Comparison of ENCODE assay signal across 8 cellular contexts in the genomic region with DNA sequence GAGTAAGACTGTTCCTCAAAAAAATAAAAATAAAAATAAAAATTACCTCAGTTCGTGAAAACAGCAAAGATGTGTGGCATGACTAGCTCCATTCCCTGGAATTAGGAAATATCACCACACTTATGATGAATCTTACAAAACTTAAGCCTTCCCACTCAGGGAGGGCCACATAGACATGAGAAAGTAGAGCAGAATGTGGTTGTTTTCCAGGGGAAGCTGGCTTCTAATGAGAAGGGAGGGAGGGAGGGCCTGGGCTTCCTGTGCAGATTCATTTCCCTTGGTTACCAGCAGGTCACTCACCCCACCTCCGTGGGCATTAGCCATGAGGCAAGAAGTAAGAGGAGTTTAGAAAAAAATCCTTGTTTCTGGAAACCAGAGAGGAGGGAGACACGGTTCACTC.
A peak's percentile ranks its signal among the peaks of the same experiment; 100 is the strongest.
DNase-seq lines count a peak whose midpoint lies in the region; ATAC-seq and TF ChIP-seq lines count a peak whose summit lies in the region.

No MANE protein-coding gene starts in this region.

- POLR2A ChIA-PET in CD8-positive, alpha-beta T cell (lab: Charles Lee) = no interaction called here

- ATAC-seq in body of pancreas (peak; percentile 49), HG03196 (IDR thresholded peaks at IDR 0.05; ENCODE audit: unreplicated experiment) (no peak), HG03175 (IDR thresholded peaks at IDR 0.05; ENCODE audit: unreplicated experiment) (no peak)
- no peak for ATAC-seq in CD8-positive, alpha-beta T cell

- no peak overlapping the region for H3K27ac ChIP-seq in body of pancreas
- no peak overlapping the region for H3K27ac ChIP-seq in CD8-positive, alpha-beta T cell (ENCODE audit: low read depth, low read length)

- no peaks in the 10 kb centered on the region for H3K36me3 ChIP-seq in body of pancreas (replicated peaks in 1 of 2; ENCODE audit: insufficient read depth in 1 of 2, low read depth in 2 of 2)
- no peaks in the 10 kb centered on the region for H3K36me3 ChIP-seq in CD8-positive, alpha-beta T cell (ENCODE audit: insufficient read depth, low read length)

- H3K4me3 ChIP-seq in body of pancreas (no peak overlapping the region), lower leg skin (ENCODE audit: low read depth, poor library complexity, severe bottlenecking) (no peak overlapping the region)
- H3K4me3 ChIP-seq in CD8-positive, alpha-beta T cell (ENCODE audit: low read depth, low read length) = no peak overlapping the region

- no peak overlapping the region for H3K4me3 Mint-ChIP-seq in CD8-positive, alpha-beta T cell

- no peaks in the 10 kb centered on the region for H3K4me1 ChIP-seq in body of pancreas
- H3K4me1 ChIP-seq in CD8-positive, alpha-beta T cell (ENCODE audit: insufficient read depth, low read length) = no peaks in the 10 kb centered on the region

- no peaks in the 10 kb centered on the region for H3K9me3 ChIP-seq in body of pancreas
- no peaks in the 10 kb centered on the region for H3K9me3 ChIP-seq in CD8-positive, alpha-beta T cell (ENCODE audit: low read length)

- CTCF ChIA-PET in CD8-positive, alpha-beta T cell (lab: Charles Lee) = interaction anchor here (0.7 to 17.8 kb wide), 4 partner anchors 48 to 433 kb away, joined by 3 to 361 read pairs (median 124); no protein-coding TSS in a partner anchor

- TF ChIP-seq CTCF in body of pancreas (IDR thresholded peaks at IDR 0.05) (no peak), lower leg skin (IDR thresholded peaks at IDR 0.05) (no peak)
- no peak for TF ChIP-seq CTCF in CD8-positive, alpha-beta T cell (IDR thresholded peaks at IDR 0.05)

- H3K36me3 Mint-ChIP-seq in CD8-positive, alpha-beta T cell = no peaks in the 10 kb centered on the region

- no peaks in the 10 kb centered on the region for H3K27me3 ChIP-seq in body of pancreas
- H3K27me3 ChIP-seq in CD8-positive, alpha-beta T cell (ENCODE audit: insufficient read depth, low read length) = no peaks in the 10 kb centered on the region

- no peaks in the 10 kb centered on the region for H3K27me3 Mint-ChIP-seq in CD8-positive, alpha-beta T cell (ENCODE audit: low read depth)

- peaks cover 5% of the 10 kb centered on the region for H3K4me1 Mint-ChIP-seq in CD8-positive, alpha-beta T cell (ENCODE audit: low read depth)

- TF ChIP-seq POLR2A in body of pancreas (IDR thresholded peaks at IDR 0.05) (no peak), lower leg skin (IDR thresholded peaks at IDR 0.05) (no peak)

- DNase-seq in AG08396 (ENCODE audit: low spot score) (peak; percentile 77), LHCN-M2 (ENCODE audit: low read depth) (peak; percentile 97), body of pancreas (peak in 2 of 4 donors; percentile 25 to 65), lower leg skin (ENCODE audit: low spot score in 2 of 2) (peak; percentile 47 to 89), C1 segment of cervical spinal cord (lab: John Stamatoyannopoulos, UW) (no peak)
- no peak for DNase-seq in CD8-positive, alpha-beta T cell

- no peaks in the 10 kb centered on the region for H3K9me3 Mint-ChIP-seq in CD8-positive, alpha-beta T cell

- H3K27ac Mint-ChIP-seq in CD8-positive, alpha-beta T cell = no peak overlapping the region

- 32 to 37% methylated on average over 3 of the region's 3 CpGs for WGBS in body of pancreas, 2 donors
- 37% methylated on average over 3 of the region's 3 CpGs for WGBS in lower leg skin, 2 donors

- intact Hi-C loops in body of pancreas (cut with DNase I) = no loop called here
- intact Hi-C loops in lower leg skin (cut with DNase I; ENCODE audit: low total_unique reads) = no loop called here
- intact Hi-C loops in CD8-positive, alpha-beta T cell (cut with DNase I, micrococcal nuclease) = no loop called here

Comparison
In these comparisons a context has a peak if more than half of its experiments do, and no peak if none do; other contexts are left out.
1. DNase-seq: peak in AG08396 (single experiment), LHCN-M2 (single experiment) and lower leg skin (2 of 2); none in CD8-positive, alpha-beta T cell (0 of 7) and C1 segment of cervical spinal cord (0 of 14).